11 cellular contexts compared by ENCODE assay signal in the genomic region with DNA sequence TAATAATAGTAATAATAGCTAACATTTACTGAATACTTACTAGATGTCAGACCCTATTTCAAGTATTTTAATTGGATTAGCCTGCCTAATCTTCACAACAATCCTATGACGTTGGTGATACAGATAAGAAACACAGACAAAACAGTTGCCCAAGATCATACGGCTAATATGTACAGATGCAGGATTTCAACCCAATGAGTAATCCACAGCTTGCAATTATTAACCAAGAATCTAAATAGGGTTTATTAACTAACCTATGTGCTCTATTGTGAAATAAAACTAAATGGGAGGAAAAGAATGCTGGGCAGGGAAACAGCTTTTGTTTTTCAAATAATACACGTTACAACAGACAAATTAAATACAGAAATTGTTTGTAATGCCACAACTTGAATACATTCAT. TPM values are rescaled to one million over a fixed set of nuclear protein-coding genes. Genes with fewer than 3 reads are reported as not detected.
DNase-seq lines count a peak whose midpoint lies in the region; ATAC-seq, FAIRE-seq and TF ChIP-seq lines count a peak whose summit lies in the region.
"Had no signal": no experiment of that assay in that cellular context is flagged by ENCODE, and none has a peak within 500 bp of the region (broad histone marks: within the 10 kb centered on the region; RNA-seq: fewer than 3 reads in every experiment).

No MANE protein-coding gene starts in this region.

- H3K9ac ChIP-seq in adipocyte (ENCODE audit: low read length) (peak overlapping the region; percentile 25), mucosa of stomach (ENCODE audit: low read length) (peak overlapping the region; percentile 5)

- no peak for FAIRE-seq in GM12891 (lab: Jason Lieb, UNC)

- peaks cover 4% of the 10 kb centered on the region for H3K36me3 ChIP-seq in adipocyte (ENCODE audit: control insufficient read depth, insufficient read depth, low read length, severe bottlenecking)
- H3K36me3 ChIP-seq in mucosa of stomach (ENCODE audit: control insufficient read depth, insufficient read depth, low read length), result no peaks in the 10 kb centered on the region
- peaks cover 3% of the 10 kb centered on the region for H3K36me3 ChIP-seq in WERI-Rb-1
- H3K36me3 ChIP-seq: right atrium auricular region had no signal

- DNase-seq in adipocyte (ENCODE audit: low read depth) (peak; percentile 58), GM12891 (ENCODE audit: insufficient read length, low spot score) (no peak), WERI-Rb-1 (no peak)
- no peak for DNase-seq in stimulated activated CD4-positive, alpha-beta T cell treated with anti-CD3 and anti-CD28 coated beads, Interleukin-4, amount 100 ng/mL, for 1 hour
- DNase-seq: activated CD4-positive, alpha-beta T cell treated with anti-CD3 and anti-CD28 coated beads, Interleukin-2, amount 50 U/mL, for 1 hour; amniotic stem cell had no signal

- H3K27me3 ChIP-seq in adipocyte (replicated peaks; ENCODE audit: control insufficient read depth, insufficient read depth, low read length), result no peaks in the 10 kb centered on the region
- H3K27me3 ChIP-seq in mucosa of stomach (ENCODE audit: control insufficient read depth, insufficient read depth, low read length), result no peaks in the 10 kb centered on the region
- no peaks in the 10 kb centered on the region for H3K27me3 ChIP-seq in WERI-Rb-1 (ENCODE audit: insufficient read depth, low read depth, severe bottlenecking)
- H3K27me3 ChIP-seq: right atrium auricular region had no signal

- ATAC-seq in GM18907 (IDR thresholded peaks at IDR 0.05; ENCODE audit: unreplicated experiment) (peak; percentile 89), HG02970 (IDR thresholded peaks at IDR 0.05; ENCODE audit: low FRiP score, unreplicated experiment) (peak; percentile 72), GM21717 (IDR thresholded peaks at IDR 0.05; ENCODE audit: unreplicated experiment) (no peak)

- H3K27ac ChIP-seq in WERI-Rb-1, result no peak overlapping the region
- H3K27ac ChIP-seq: right atrium auricular region had no signal

- no peak for TF ChIP-seq POLR2A in GM12891 (IDR thresholded peaks at IDR 0.05; ENCODE audit: low read depth, low read length)

- peak overlapping the region; percentile 25 for H3K4me3 ChIP-seq in adipocyte (ENCODE audit: low read length)
- H3K4me3 ChIP-seq in mucosa of stomach (ENCODE audit: low read length), result no peak overlapping the region
- H3K4me3 ChIP-seq in WERI-Rb-1 (ENCODE audit: low read depth, low read length), result no peak overlapping the region
- H3K4me3 ChIP-seq: right atrium auricular region had no signal

- no peaks in the 10 kb centered on the region for H3K9me3 ChIP-seq in adipocyte (ENCODE audit: control insufficient read depth, low read length)
- no peaks in the 10 kb centered on the region for H3K9me3 ChIP-seq in mucosa of stomach (ENCODE audit: control insufficient read depth, low read length)
- no peaks in the 10 kb centered on the region for H3K9me3 ChIP-seq in WERI-Rb-1 (ENCODE audit: severe bottlenecking)
- H3K9me3 ChIP-seq: right atrium auricular region had no signal

- no peak for TF ChIP-seq CTCF in WERI-Rb-1 (IDR thresholded peaks at IDR 0.05; ENCODE audit: low read depth, low read length)

- H3K4me1 ChIP-seq in adipocyte (ENCODE audit: control insufficient read depth, insufficient read depth, low read length), result peaks cover 46% of the 10 kb centered on the region
- H3K4me1 ChIP-seq in mucosa of stomach (ENCODE audit: control insufficient read depth, insufficient read depth, low read length), result no peaks in the 10 kb centered on the region

TF ChIP-seq in GM12891, 5 proteins besides CTCF, POLR2A, EP300 and RAD21:
- TF ChIP-seq TAF1 (IDR thresholded peaks at IDR 0.05; ENCODE audit: low read depth, low read length) (no peak), POLR2AphosphoS5 (IDR thresholded peaks at IDR 0.05; ENCODE audit: low read depth, low read length) (no peak), SPI1 (IDR thresholded peaks at IDR 0.05; ENCODE audit: low read depth, low read length) (no peak), POU2F2 (IDR thresholded peaks at IDR 0.05; ENCODE audit: low read depth, low read length) (no peak), PAX5 (IDR thresholded peaks at IDR 0.05; ENCODE audit: insufficient read depth, low read length, severe bottlenecking) (no peak)

RNA-seq across cellular contexts. Expression of a gene that starts 23.4 kb away (rescaled TPM):
- 10.3 TPM for polyA plus RNA-seq in GM12891 (2012; ENCODE audit: low read depth, missing spikeins)

RNA-seq across cellular contexts. Expression of a gene that starts 23.6 kb away (rescaled TPM):
- 4.6 TPM for polyA plus RNA-seq in GM12891 (2012; ENCODE audit: low read depth, missing spikeins)
